In the genomic region with DNA sequence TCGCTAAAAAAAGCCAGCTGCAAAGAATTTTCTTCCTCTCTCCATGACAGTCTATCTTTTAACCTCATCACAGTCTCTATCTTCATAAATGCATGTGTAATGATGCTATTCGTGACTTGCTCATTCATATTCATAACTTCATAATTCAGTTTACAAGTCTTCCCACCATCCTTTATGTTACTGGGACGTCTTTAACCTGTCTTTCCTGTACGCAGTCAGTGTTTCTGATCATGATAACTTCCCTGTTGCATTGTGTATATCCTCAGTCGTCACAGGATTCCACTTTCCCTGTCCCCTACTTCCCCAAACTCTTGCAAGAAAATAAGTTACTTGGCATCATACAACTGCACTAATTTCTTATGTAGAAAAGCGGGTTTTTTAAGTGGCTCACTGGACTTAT, we compare ENCODE assay signal across 1 cellular context.
TF ChIP-seq lines count a peak whose summit lies in the region.

No MANE protein-coding gene starts in this region.

TF ChIP-seq in SK-N-SH treated with all-trans-retinoic acid at 6 μM for 48 hours, 23 proteins besides CTCF, POLR2A, EP300 and RAD21 (continued from another document):
- TF ChIP-seq POU6F1 (CRISPR knock-in tag; IDR thresholded peaks at IDR 0.05; ENCODE audit: borderline replicate concordance, low read depth) (no peak), RARB (CRISPR knock-in tag; IDR thresholded peaks at IDR 0.05) (no peak), ZC3H10 (CRISPR knock-in tag; IDR thresholded peaks at IDR 0.05) (no peak), GLIS3 (CRISPR knock-in tag; IDR thresholded peaks at IDR 0.05) (no peak), SNAI2 (CRISPR knock-in tag; IDR thresholded peaks at IDR 0.05) (no peak)
- TF ChIP-seq, protein P1, sequence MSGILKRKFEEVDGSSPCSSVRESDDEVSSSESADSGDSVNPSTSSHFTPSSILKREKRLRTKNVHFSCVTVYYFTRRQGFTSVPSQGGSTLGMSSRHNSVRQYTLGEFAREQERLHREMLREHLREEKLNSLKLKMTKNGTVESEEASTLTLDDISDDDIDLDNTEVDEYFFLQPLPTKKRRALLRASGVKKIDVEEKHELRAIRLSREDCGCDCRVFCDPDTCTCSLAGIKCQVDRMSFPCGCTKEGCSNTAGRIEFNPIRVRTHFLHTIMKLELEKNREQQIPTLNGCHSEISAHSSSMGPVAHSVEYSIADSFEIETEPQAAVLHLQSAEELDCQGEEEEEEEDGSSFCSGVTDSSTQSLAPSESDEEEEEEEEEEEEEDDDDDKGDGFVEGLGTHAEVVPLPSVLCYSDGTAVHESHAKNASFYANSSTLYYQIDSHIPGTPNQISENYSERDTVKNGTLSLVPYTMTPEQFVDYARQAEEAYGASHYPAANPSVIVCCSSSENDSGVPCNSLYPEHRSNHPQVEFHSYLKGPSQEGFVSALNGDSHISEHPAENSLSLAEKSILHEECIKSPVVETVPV (CRISPR knock-in tag; IDR thresholded peaks at IDR 0.05), result no peak
